1 cellular context compared by ENCODE assay signal in the genomic region with DNA sequence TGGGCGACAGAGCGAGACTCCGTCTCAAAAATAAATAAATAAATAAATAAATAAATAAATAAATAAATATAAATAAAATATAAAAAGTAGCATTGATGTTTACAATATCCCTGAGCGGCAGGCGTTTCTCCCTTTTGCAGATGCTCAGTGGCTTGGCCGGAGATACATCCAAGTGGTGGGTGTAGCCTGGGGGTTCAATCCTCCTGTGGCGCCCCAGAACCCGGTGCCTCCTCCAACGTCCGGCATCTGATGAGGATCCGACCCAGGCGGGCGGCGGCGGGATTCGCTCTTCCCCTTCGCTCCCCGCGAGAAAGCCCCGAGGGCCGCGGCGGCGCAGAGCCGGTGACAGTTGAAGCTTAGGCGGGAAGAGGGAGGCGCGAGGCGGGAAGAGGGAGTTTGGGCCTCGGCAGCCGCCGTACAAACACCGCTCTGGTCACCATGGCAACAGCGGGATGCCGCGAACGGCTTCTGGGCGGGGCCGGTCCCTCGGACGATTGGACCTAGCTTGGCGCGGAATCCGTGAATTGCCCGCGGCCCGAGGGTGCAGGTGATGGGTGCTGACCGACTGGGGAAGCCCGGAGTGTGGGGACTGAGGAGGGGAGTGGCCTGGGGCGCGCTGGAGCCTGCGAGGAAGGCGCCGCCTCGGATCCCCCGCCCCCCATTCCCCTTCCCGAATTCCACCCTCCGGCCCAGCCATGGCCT.
A peak's percentile ranks its signal among the peaks of the same experiment; 100 is the strongest.
TF ChIP-seq lines count a peak whose summit lies in the region.

No MANE protein-coding gene starts in this region.

TF ChIP-seq in WTC11, 78 proteins besides CTCF, POLR2A, EP300 and RAD21 (continued from another document):
- TF ChIP-seq, protein P1, sequence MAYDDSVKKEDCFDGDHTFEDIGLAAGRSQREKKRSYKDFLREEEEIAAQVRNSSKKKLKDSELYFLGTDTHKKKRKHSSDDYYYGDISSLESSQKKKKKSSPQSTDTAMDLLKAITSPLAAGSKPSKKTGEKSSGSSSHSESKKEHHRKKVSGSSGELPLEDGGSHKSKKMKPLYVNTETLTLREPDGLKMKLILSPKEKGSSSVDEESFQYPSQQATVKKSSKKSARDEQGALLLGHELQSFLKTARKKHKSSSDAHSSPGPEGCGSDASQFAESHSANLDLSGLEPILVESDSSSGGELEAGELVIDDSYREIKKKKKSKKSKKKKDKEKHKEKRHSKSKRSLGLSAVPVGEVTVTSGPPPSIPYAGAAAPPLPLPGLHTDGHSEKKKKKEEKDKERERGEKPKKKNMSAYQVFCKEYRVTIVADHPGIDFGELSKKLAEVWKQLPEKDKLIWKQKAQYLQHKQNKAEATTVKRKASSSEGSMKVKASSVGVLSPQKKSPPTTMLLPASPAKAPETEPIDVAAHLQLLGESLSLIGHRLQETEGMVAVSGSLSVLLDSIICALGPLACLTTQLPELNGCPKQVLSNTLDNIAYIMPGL (CRISPR knock-in tag; IDR thresholded peaks at IDR 0.05) = peak; percentile 42; the same call in 1 of the 2 replicates
- TF ChIP-seq MYBL2 (CRISPR knock-in tag; IDR thresholded peaks at IDR 0.05) (peak; percentile 76), CREM (CRISPR knock-in tag; IDR thresholded peaks at IDR 0.05) (0 out of 2 replicates have a peak, but pooled peaks have one; percentile 32)
